ENCODE assay signal across 8 cellular contexts in genomic region chr20:33653218-33653899, GRCh38. TPM values are rescaled to one million over a fixed set of nuclear protein-coding genes. Genes with fewer than 3 reads are reported as not detected.
DNase-seq lines count a peak whose midpoint lies in the region; ATAC-seq, FAIRE-seq and TF ChIP-seq lines count a peak whose summit lies in the region.

No MANE protein-coding gene starts in this region.

- 15 to 19% methylated on average over 5 to 10 of the region's 16 CpGs for WGBS in gastroesophageal sphincter (ENCODE audit: low coverage in 1 of 2), 2 donors

- no peak for FAIRE-seq in D721Med (lab: Jason Lieb, UNC)

- ATAC-seq in gastroesophageal sphincter (peak; percentile 70), omental fat pad (ENCODE audit: low FRiP score) (peak; percentile 54), GM19452 (IDR thresholded peaks at IDR 0.05; ENCODE audit: unreplicated experiment) (no peak), esophagus mucosa (no peak)

- H3K27ac ChIP-seq in HL-60 (replicated peaks) (no peak overlapping the region), gastroesophageal sphincter (peak overlapping the region in 1 of 4 donors; percentile 51)

- no peak for TF ChIP-seq POLR2A in gastroesophageal sphincter (IDR thresholded peaks at IDR 0.05)

- H3K36me3 ChIP-seq in gastroesophageal sphincter = peaks cover 0 to 23% of the 10 kb centered on the region in 2 donors

- TF ChIP-seq EP300 in gastroesophageal sphincter (IDR thresholded peaks at IDR 0.05) = no peak

- DNase-seq in D721Med (ENCODE audit: insufficient read length, low spot score) (peak; percentile 88), HL-60 (ENCODE audit: low read depth in 1 of 2, low spot score in 1 of 2) (peak in 1 of 2 experiments; percentile 29), NCI-H774 (lab: John Stamatoyannopoulos, UW) (peak; percentile 54), omental fat pad (ENCODE audit: low spot score) (no peak)
- DNase-seq in activated gamma-delta T cell treated with anti-CD3 and anti-CD28 coated beads, Interleukin-2, amount 50 U/mL, for 16 hours (ENCODE audit: low read depth) = peak; percentile 35

- no peaks in the 10 kb centered on the region for H3K27me3 ChIP-seq in HL-60 (ENCODE audit: insufficient read depth, poor library complexity, severe bottlenecking)
- no peaks in the 10 kb centered on the region for H3K27me3 ChIP-seq in gastroesophageal sphincter

- peak; percentile 92 for TF ChIP-seq CTCF in D721Med (IDR thresholded peaks at IDR 0.05; ENCODE audit: insufficient read depth, missing control alignments)
- TF ChIP-seq CTCF in HL-60 (IDR thresholded peaks at IDR 0.05; ENCODE audit: insufficient read depth, low read length) = peak; percentile 50
- TF ChIP-seq CTCF in gastroesophageal sphincter (IDR thresholded peaks at IDR 0.05) = peak in 3 of 4 experiments; percentile 82 to 90 (median 88)
- peak in 1 of 3 donors; percentile 59 for TF ChIP-seq CTCF in omental fat pad (IDR thresholded peaks at IDR 0.05)

- peaks cover 0 to 30% (median 13%) of the 10 kb centered on the region in 3 donors for H3K4me1 ChIP-seq in gastroesophageal sphincter

- H3K4me3 ChIP-seq in HL-60 (replicated peaks; ENCODE audit: insufficient read depth, low read length) (no peak overlapping the region), gastroesophageal sphincter (peak overlapping the region in 1 of 2 donors; percentile 29)

- no peaks in the 10 kb centered on the region for H3K9me3 ChIP-seq in gastroesophageal sphincter

RNA-seq across cellular contexts. Expression of gene C20orf144, which starts 8.8 kb away (rescaled TPM):
- total RNA-seq in gastroesophageal sphincter (not detected), omental fat pad (not detected), esophagus mucosa (not detected)

RNA-seq across cellular contexts. Expression of gene ACTL10, which starts 13.4 kb away (rescaled TPM):
- total RNA-seq in gastroesophageal sphincter (1 to 10 TPM in 3 of 4 donors, under 1 TPM in 1; 0.54 to 2.7 (median 2.1) TPM), omental fat pad (1 to 10 TPM; 1.1 to 2.4 (median 1.8) TPM), esophagus mucosa (2.0 TPM)

RNA-seq across cellular contexts. Expression of gene NECAB3, which starts 20.9 kb away (rescaled TPM):
- total RNA-seq in gastroesophageal sphincter (10 to 100 TPM; 30.6 to 71.9 (median 52.9) TPM), omental fat pad (10 to 100 TPM; 19.1 to 29.8 (median 26.8) TPM), esophagus mucosa (8.0 TPM)

RNA-seq across cellular contexts. Expression of gene E2F1, which starts 32.8 kb away (rescaled TPM):
- total RNA-seq in gastroesophageal sphincter (1 to 10 TPM in 3 of 4 donors, under 1 TPM in 1; 0.57 to 4.4 (median 1.5) TPM), omental fat pad (1 to 10 TPM; 1.2 to 1.9 (median 1.5) TPM), esophagus mucosa (3.7 TPM)

Comparison
In these comparisons a context has a peak if more than half of its experiments do, and no peak if none do; other contexts are left out.
1. ATAC-seq: peak in gastroesophageal sphincter (single experiment) and omental fat pad (single experiment); none in GM19452 (single experiment) and esophagus mucosa (single experiment).